18 cellular contexts compared by ENCODE assay signal in genomic region chr1:227603327-227603726, GRCh38. TPM values are rescaled to one million over a fixed set of nuclear protein-coding genes. Genes with fewer than 3 reads are reported as not detected.
A peak's percentile ranks its signal among the peaks of the same experiment; 100 is the strongest.
DNase-seq lines count a peak whose midpoint lies in the region; ATAC-seq and TF ChIP-seq lines count a peak whose summit lies in the region.
"Had no signal": no experiment of that assay in that cellular context is flagged by ENCODE, and none has a peak within 500 bp of the region (broad histone marks: within the 10 kb centered on the region; RNA-seq: fewer than 3 reads in every experiment).

No MANE protein-coding gene starts in this region.

- no peak overlapping the region for H2AK5ac ChIP-seq in H9 (ENCODE audit: insufficient read length, low read length)

- no peak for ATAC-seq in activated CD4-positive, alpha-beta T cell treated with anti-CD3 and anti-CD28 coated beads for 36 hours
- ATAC-seq in right cardiac atrium = peak in 1 of 2 donors; percentile 29
- ATAC-seq: A549 had no signal

- no peaks in the 10 kb centered on the region for H4K20me1 ChIP-seq in H9 (ENCODE audit: control insufficient read depth, insufficient read depth, insufficient read length)

- H3K9ac ChIP-seq in H9 (ENCODE audit: extremely low read depth, insufficient read length, low read length) = no peak overlapping the region

- POLR2A ChIA-PET in activated CD4-positive, alpha-beta T cell treated with anti-CD3 and anti-CD28 coated beads for 36 hours (lab: Charles Lee) = no interaction called here

- H3K9me3 ChIP-seq in right cardiac atrium (ENCODE audit: control insufficient read depth, low read length) (no peaks in the 10 kb centered on the region), H9 (ENCODE audit: control insufficient read depth, low read depth, low read length) (no peaks in the 10 kb centered on the region)
- H3K9me3 ChIP-seq: BE2C had no signal

- H3K79me2 ChIP-seq in H9 (ENCODE audit: insufficient read depth, low read length) = peaks cover 3% of the 10 kb centered on the region; the same call in 1 of the 2 replicates

- H4K91ac ChIP-seq in H9 (ENCODE audit: insufficient read length, low read depth, low read length) = no peak overlapping the region

- H3K23me2 ChIP-seq in H9 (ENCODE audit: insufficient read length, low read depth, low read length, poor library complexity, severe bottlenecking) = no peaks in the 10 kb centered on the region

- no peak overlapping the region for H3K23ac ChIP-seq in H9 (ENCODE audit: insufficient read length, low read depth, low read length)

- no peak overlapping the region for H3K27ac Mint-ChIP-seq in activated CD4-positive, alpha-beta T cell treated with anti-CD3 and anti-CD28 coated beads, Interleukin-2, amount 10 ng/mL, durations not matched to agents 24 days and 14 days
- H3K27ac Mint-ChIP-seq in activated CD4-positive, alpha-beta T cell treated with anti-CD3 and anti-CD28 coated beads for 36 hours = no peak overlapping the region
- H3K27ac Mint-ChIP-seq in H9 = no peak overlapping the region
- H3K27ac Mint-ChIP-seq: CD4-positive, alpha-beta memory T cell had no signal

- 89% methylated on average over 3 of the region's 3 CpGs for WGBS in right cardiac atrium
- WGBS in H9 (ENCODE audit: extremely low coverage, insufficient read length, low lambda C conversion rate) = no CpG with 5 or more reads among the region's 3 CpGs

- DNase-seq in activated CD4-positive, alpha-beta T cell treated with anti-CD3 and anti-CD28 coated beads, Interleukin-2, amount 10 ng/mL, durations not matched to agents 24 days and 14 days = peak; percentile 41
- DNase-seq in activated CD4-positive, alpha-beta T cell treated with anti-CD3 and anti-CD28 coated beads for 36 hours = no peak
- peak in 2 of 3 donors; percentile 43 to 58 for DNase-seq in right cardiac atrium
- no peak for DNase-seq in cardiac septum (ENCODE audit: low spot score)
- DNase-seq in cerebellar cortex (ENCODE audit: low spot score) = peak; percentile 8
- DNase-seq in NCI-H510A (lab: John Stamatoyannopoulos, UW) = no peak
- no peak for DNase-seq in H9
- DNase-seq: 8988T; ACHN; AML-193; BE2C; C1 segment of cervical spinal cord; Caco-2; CD4-positive, alpha-beta memory T cell; DMS153; GOT3; HCEC 1CT had no signal

- no peak overlapping the region for H4K5ac ChIP-seq in H9 (ENCODE audit: insufficient read length, low read depth, low read length)

- no peak overlapping the region for H3K14ac ChIP-seq in H9 (ENCODE audit: insufficient read depth, low read length)

- H3K4ac ChIP-seq in H9 (ENCODE audit: low read depth, low read length) = no peak overlapping the region

- no peak overlapping the region for H3K56ac ChIP-seq in H9 (ENCODE audit: insufficient read length, low read depth, low read length)

- H2BK20ac ChIP-seq in H9 (ENCODE audit: low read depth, low read length, poor library complexity, severe bottlenecking) = no peak overlapping the region

- peaks cover 25% of the 10 kb centered on the region for H3K9me3 Mint-ChIP-seq in activated CD4-positive, alpha-beta T cell treated with anti-CD3 and anti-CD28 coated beads, Interleukin-2, amount 10 ng/mL, durations not matched to agents 24 days and 14 days
- H3K9me3 Mint-ChIP-seq in activated CD4-positive, alpha-beta T cell treated with anti-CD3 and anti-CD28 coated beads for 36 hours (ENCODE audit: low read depth) = peaks cover 39% of the 10 kb centered on the region
- peaks cover 16 to 69% of the 10 kb centered on the region in 2 experiments for H3K9me3 Mint-ChIP-seq in H9

- H3K18ac ChIP-seq in H9 (ENCODE audit: insufficient read length, low read depth, low read length) = no peak overlapping the region

- no peak overlapping the region for H3K4me2 ChIP-seq in H9 (ENCODE audit: insufficient read depth, insufficient read length, low read length)
- H3K4me2 ChIP-seq: A549 had no signal

- H3K79me1 ChIP-seq in H9 (ENCODE audit: insufficient read depth, low read depth, low read length, poor library complexity, severe bottlenecking) = peaks cover 3% of the 10 kb centered on the region

- no peak overlapping the region for H2AFZ ChIP-seq in H9 (ENCODE audit: low read length)

- H2BK12ac ChIP-seq in H9 (ENCODE audit: insufficient read length, low read depth, low read length) = no peak overlapping the region

- no peak overlapping the region for H3K27ac ChIP-seq in right cardiac atrium (ENCODE audit: low read length)
- no peak overlapping the region for H3K27ac ChIP-seq in H9 (ENCODE audit: insufficient read length, low read depth, low read length)
- H3K27ac ChIP-seq: A549 had no signal

- H3K27me3 Mint-ChIP-seq in activated CD4-positive, alpha-beta T cell treated with anti-CD3 and anti-CD28 coated beads, Interleukin-2, amount 10 ng/mL, durations not matched to agents 24 days and 14 days = no peaks in the 10 kb centered on the region
- H3K27me3 Mint-ChIP-seq in activated CD4-positive, alpha-beta T cell treated with anti-CD3 and anti-CD28 coated beads for 36 hours = no peaks in the 10 kb centered on the region
- no peaks in the 10 kb centered on the region for H3K27me3 Mint-ChIP-seq in H9 (ENCODE audit: low read depth)
- H3K27me3 Mint-ChIP-seq: CD4-positive, alpha-beta memory T cell had no signal

- no peaks in the 10 kb centered on the region for H3K4me1 Mint-ChIP-seq in activated CD4-positive, alpha-beta T cell treated with anti-CD3 and anti-CD28 coated beads, Interleukin-2, amount 10 ng/mL, durations not matched to agents 24 days and 14 days
- no peaks in the 10 kb centered on the region for H3K4me1 Mint-ChIP-seq in activated CD4-positive, alpha-beta T cell treated with anti-CD3 and anti-CD28 coated beads for 36 hours
- peaks cover 10 to 16% of the 10 kb centered on the region in 2 experiments for H3K4me1 Mint-ChIP-seq in H9

- no peak overlapping the region for H2BK15ac ChIP-seq in H9 (ENCODE audit: low read depth, low read length)

- H3K27me3 ChIP-seq in right cardiac atrium (ENCODE audit: control insufficient read depth, insufficient read depth) = no peaks in the 10 kb centered on the region
- H3K27me3 ChIP-seq in H9 (ENCODE audit: insufficient read depth, low read length) = no peaks in the 10 kb centered on the region
- H3K27me3 ChIP-seq: BE2C had no signal

- no peak overlapping the region for H2BK120ac ChIP-seq in H9 (ENCODE audit: low read depth, low read length, poor library complexity, severe bottlenecking)

- TF ChIP-seq CTCF in H9 (conservative IDR thresholded peaks at IDR 0.05) = no peak

- no peak overlapping the region for H3K4me3 ChIP-seq in right cardiac atrium (ENCODE audit: low read length)
- H3K4me3 ChIP-seq: A549 had no signal

- no peaks in the 10 kb centered on the region for H3K36me3 Mint-ChIP-seq in activated CD4-positive, alpha-beta T cell treated with anti-CD3 and anti-CD28 coated beads, Interleukin-2, amount 10 ng/mL, durations not matched to agents 24 days and 14 days (ENCODE audit: low read depth)
- peaks cover 66% of the 10 kb centered on the region for H3K36me3 Mint-ChIP-seq in activated CD4-positive, alpha-beta T cell treated with anti-CD3 and anti-CD28 coated beads for 36 hours (ENCODE audit: low read depth)
- H3K36me3 Mint-ChIP-seq in H9 (ENCODE audit: insufficient read depth in 1 of 3, low read depth in 3 of 3) = peaks cover 18 to 56% (median 30%) of the 10 kb centered on the region in 3 experiments; a peak in 6 of 7 replicates

- H3K4me3 Mint-ChIP-seq in activated CD4-positive, alpha-beta T cell treated with anti-CD3 and anti-CD28 coated beads, Interleukin-2, amount 10 ng/mL, durations not matched to agents 24 days and 14 days = no peak overlapping the region
- no peak overlapping the region for H3K4me3 Mint-ChIP-seq in activated CD4-positive, alpha-beta T cell treated with anti-CD3 and anti-CD28 coated beads for 36 hours
- no peak overlapping the region for H3K4me3 Mint-ChIP-seq in H9
- H3K4me3 Mint-ChIP-seq: CD4-positive, alpha-beta memory T cell had no signal

- no peak overlapping the region for H4K8ac ChIP-seq in H9 (replicated peaks; ENCODE audit: insufficient read length, low read depth, low read length)

- CTCF ChIA-PET in activated CD4-positive, alpha-beta T cell treated with anti-CD3 and anti-CD28 coated beads for 36 hours (lab: Charles Lee) = no interaction called here

- intact Hi-C loops in activated CD4-positive, alpha-beta T cell treated with anti-CD3 and anti-CD28 coated beads, Interleukin-2, amount 10 ng/mL, durations not matched to agents 24 days and 14 days (cut with micrococcal nuclease) = no loop called here
- intact Hi-C loops in activated CD4-positive, alpha-beta T cell treated with anti-CD3 and anti-CD28 coated beads for 36 hours (cut with DNase I, micrococcal nuclease) = no loop called here
- intact Hi-C loops in right cardiac atrium (cut with DNase I) = no loop called here
- intact Hi-C loops in cardiac septum (cut with DNase I) = no loop called here

- H2BK5ac ChIP-seq in H9 (ENCODE audit: insufficient read length, low read length) = no peak overlapping the region

- peaks cover 5% of the 10 kb centered on the region for H3K4me1 ChIP-seq in right cardiac atrium (ENCODE audit: control insufficient read depth, insufficient read depth, low read length)
- no peaks in the 10 kb centered on the region for H3K4me1 ChIP-seq in H9 (ENCODE audit: insufficient read depth, low read length)
- H3K4me1 ChIP-seq: A549, BE2C, Caco-2 had no signal

- no peak overlapping the region for H3T11ph ChIP-seq in H9 (ENCODE audit: low read length)

RNA-seq across cellular contexts. Expression of gene ZNF678, which starts 40.0 kb away (rescaled TPM):
- total RNA-seq in activated CD4-positive, alpha-beta T cell treated with anti-CD3 and anti-CD28 coated beads, Interleukin-2, amount 10 ng/mL, durations not matched to agents 24 days and 14 days = 4.7 and 6.0 TPM in 2 replicates
- 1 to 10 TPM; 7.0 to 7.7 TPM for total RNA-seq in activated CD4-positive, alpha-beta T cell treated with anti-CD3 and anti-CD28 coated beads for 36 hours
- total RNA-seq in right cardiac atrium = 1 to 10 TPM; 3.4 to 6.1 (median 4.2) TPM
- 0.95 TPM for polyA plus RNA-seq in right cardiac atrium
- 4.5 TPM for total RNA-seq in cardiac septum
- total RNA-seq in H9 (2021) = 24.4 and 25.3 TPM in 2 replicates

Comparison
In these comparisons a context has a peak if more than half of its experiments do, and no peak if none do; other contexts are left out.
1. DNase-seq: peak in activated CD4-positive, alpha-beta T cell treated with anti-CD3 and anti-CD28 coated beads, Interleukin-2, amount 10 ng/mL, durations not matched to agents 24 days and 14 days (single experiment), right cardiac atrium (2 of 3) and cerebellar cortex (single experiment); none in activated CD4-positive, alpha-beta T cell treated with anti-CD3 and anti-CD28 coated beads for 36 hours (single experiment), cardiac septum (single experiment), NCI-H510A (single experiment) and H9 (single experiment).